Comparison of ENCODE assay signal across 13 cellular contexts in genomic region chr13:33290421-33290965, GRCh38. TPM values are rescaled to one million over a fixed set of nuclear protein-coding genes. Genes with fewer than 3 reads are reported as not detected.
"Had no signal": no experiment of that assay in that cellular context is flagged by ENCODE, and none has a peak within 500 bp of the region (broad histone marks: within the 10 kb centered on the region; RNA-seq: fewer than 3 reads in every experiment).

No MANE protein-coding gene starts in this region.

- H3K4me3 ChIP-seq: cardiac muscle cell, gastrocnemius medialis, lung, mucosa of descending colon, transverse colon had no signal

- H3K9me3 ChIP-seq: gastrocnemius medialis, mucosa of descending colon, transverse colon had no signal

- H3K27ac ChIP-seq: cardiac muscle cell, gastrocnemius medialis had no signal

- DNase-seq: activated CD4-positive, alpha-beta T cell treated with anti-CD3 and anti-CD28 coated beads for 48 hours; activated CD8-positive, alpha-beta T cell treated with anti-CD3 and anti-CD28 coated beads, Interleukin-2, amount 10 ng/mL, durations not matched to agents 7 days and 5 days; activated naive CD4-positive, alpha-beta T cell treated with Interleukin-2 at 50 U/mL for 16 hours; activated naive CD8-positive, alpha-beta T cell treated with anti-CD3 and anti-CD28 coated beads, Interleukin-2, amount 50 U/mL, for 24 hours; gastrocnemius medialis; hippocampal formation; mucosa of descending colon; nephron progenitor cell; stimulated activated CD4-positive, alpha-beta T cell treated with anti-CD3 and anti-CD28 coated beads, Interleukin-4, amount 100 ng/mL, for 1 hour; stimulated activated naive CD8-positive, alpha-beta T cell treated with anti-CD3 and anti-CD28 coated beads, Interleukin-15, amount 100 ng/mL, for 72 hours; transverse colon had no signal

- ATAC-seq: activated CD8-positive, alpha-beta T cell treated with anti-CD3 and anti-CD28 coated beads, Interleukin-2, amount 10 ng/mL, durations not matched to agents 7 days and 5 days; activated naive CD8-positive, alpha-beta T cell treated with anti-CD3 and anti-CD28 coated beads, Interleukin-2, amount 50 U/mL, for 24 hours; gastrocnemius medialis; mucosa of descending colon; stimulated activated naive CD8-positive, alpha-beta T cell treated with anti-CD3 and anti-CD28 coated beads, Interleukin-15, amount 100 ng/mL, for 72 hours had no signal

- H3K27me3 ChIP-seq: cardiac muscle cell, gastrocnemius medialis, transverse colon had no signal

- H3K36me3 ChIP-seq: cardiac muscle cell, gastrocnemius medialis, transverse colon had no signal

RNA-seq across cellular contexts. Expression of gene STARD13, which starts 4.9 kb away (rescaled TPM):
- total RNA-seq: activated CD8-positive, alpha-beta T cell treated with anti-CD3 and anti-CD28 coated beads, Interleukin-2, amount 10 ng/mL, durations not matched to agents 7 days and 5 days had no signal
